ENCODE assay signal across 12 cellular contexts in genomic region chr1:19447550-19447949, GRCh38. TPM values are rescaled to one million over a fixed set of nuclear protein-coding genes. Genes with fewer than 3 reads are reported as not detected.
A peak's percentile ranks its signal among the peaks of the same experiment; 100 is the strongest.
DNase-seq lines count a peak whose midpoint lies in the region; ATAC-seq and TF ChIP-seq lines count a peak whose summit lies in the region.
"Had no signal": no experiment of that assay in that cellular context is flagged by ENCODE, and none has a peak within 500 bp of the region (broad histone marks: within the 10 kb centered on the region; RNA-seq: fewer than 3 reads in every experiment).

No MANE protein-coding gene starts in this region.

- TF ChIP-seq CTCF in ascending aorta (IDR thresholded peaks at IDR 0.05) (no peak), tibial artery (IDR thresholded peaks at IDR 0.05) (no peak)

- H3K27ac ChIP-seq in ascending aorta (peak overlapping the region; percentile 88 to 93), tibial artery (peak overlapping the region; percentile 71 to 89)
- H3K27ac ChIP-seq: cardiac muscle cell had no signal

- no peaks in the 10 kb centered on the region for H3K9me3 Mint-ChIP-seq in activated T-cell treated with anti-CD3 and anti-CD28 coated beads, Interleukin-2, amount 50 U/mL, for 72 hours
- no peaks in the 10 kb centered on the region for H3K9me3 Mint-ChIP-seq in naive thymus-derived CD8-positive, alpha-beta T cell
- H3K9me3 Mint-ChIP-seq in activated CD8-positive, alpha-beta memory T cell treated with anti-CD3 and anti-CD28 coated beads, Interleukin-2, amount 10 ng/mL, durations not matched to agents 7 days and 5 days (ENCODE audit: low read depth): no peaks in the 10 kb centered on the region

- peaks cover 2 to 7% of the 10 kb centered on the region in 2 donors for H3K36me3 Mint-ChIP-seq in activated T-cell treated with anti-CD3 and anti-CD28 coated beads, Interleukin-2, amount 50 U/mL, for 72 hours (ENCODE audit: insufficient read depth in 2 of 2)
- peaks cover 0 to 55% (median 0%) of the 10 kb centered on the region in 3 donors for H3K36me3 Mint-ChIP-seq in naive thymus-derived CD8-positive, alpha-beta T cell
- peaks cover 12% of the 10 kb centered on the region for H3K36me3 Mint-ChIP-seq in activated CD8-positive, alpha-beta memory T cell treated with anti-CD3 and anti-CD28 coated beads, Interleukin-2, amount 10 ng/mL, durations not matched to agents 7 days and 5 days

- H3K4me3 ChIP-seq in ascending aorta (no peak overlapping the region), tibial artery (no peak overlapping the region)
- H3K4me3 ChIP-seq: cardiac muscle cell had no signal

- H3K4me1 Mint-ChIP-seq in activated T-cell treated with anti-CD3 and anti-CD28 coated beads, Interleukin-2, amount 50 U/mL, for 72 hours (ENCODE audit: low read depth): peaks cover 94% of the 10 kb centered on the region
- peaks cover 62 to 95% (median 93%) of the 10 kb centered on the region in 4 donors for H3K4me1 Mint-ChIP-seq in naive thymus-derived CD8-positive, alpha-beta T cell
- peaks cover 50% of the 10 kb centered on the region for H3K4me1 Mint-ChIP-seq in activated CD8-positive, alpha-beta memory T cell treated with anti-CD3 and anti-CD28 coated beads, Interleukin-2, amount 10 ng/mL, durations not matched to agents 7 days and 5 days

- CTCF ChIA-PET in activated CD8-positive, alpha-beta memory T cell treated with anti-CD3 and anti-CD28 coated beads, Interleukin-2, amount 10 ng/mL, durations not matched to agents 7 days and 5 days (lab: Charles Lee): interaction anchor here (1.0 kb wide), 1 partner anchor 12 kb away, joined by 3 read pairs; no protein-coding TSS in a partner anchor

- no peak for DNase-seq in activated T-cell treated with anti-CD3 and anti-CD28 coated beads, Interleukin-2, amount 50 U/mL, for 72 hours
- no peak for DNase-seq in activated T-cell treated with anti-CD3 and anti-CD28 coated beads for 4 hours
- DNase-seq in ascending aorta (ENCODE audit: low spot score in 2 of 2): no peak
- DNase-seq in naive thymus-derived CD8-positive, alpha-beta T cell: peak in 1 of 10 donors; percentile 52
- DNase-seq in tibial artery: no peak
- DNase-seq in activated CD8-positive, alpha-beta memory T cell treated with anti-CD3 and anti-CD28 coated beads, Interleukin-2, amount 10 ng/mL, durations not matched to agents 7 days and 5 days: no peak
- DNase-seq in GF-D8 (lab: John Stamatoyannopoulos, UW): no peak
- no peak for DNase-seq in MV-4-11 (lab: John Stamatoyannopoulos, UW)
- DNase-seq: activated CD4-positive, alpha-beta T cell treated with anti-CD3 and anti-CD28 coated beads, Interleukin-2, amount 50 U/mL, for 48 hours; small intestine had no signal

- no peaks in the 10 kb centered on the region for H3K27me3 Mint-ChIP-seq in activated T-cell treated with anti-CD3 and anti-CD28 coated beads, Interleukin-2, amount 50 U/mL, for 72 hours (ENCODE audit: low read depth)
- H3K27me3 Mint-ChIP-seq in naive thymus-derived CD8-positive, alpha-beta T cell: no peaks in the 10 kb centered on the region
- H3K27me3 Mint-ChIP-seq in activated CD8-positive, alpha-beta memory T cell treated with anti-CD3 and anti-CD28 coated beads, Interleukin-2, amount 10 ng/mL, durations not matched to agents 7 days and 5 days: no peaks in the 10 kb centered on the region

- H3K27ac Mint-ChIP-seq in activated T-cell treated with anti-CD3 and anti-CD28 coated beads, Interleukin-2, amount 50 U/mL, for 72 hours: peak overlapping the region; percentile 97
- H3K27ac Mint-ChIP-seq in naive thymus-derived CD8-positive, alpha-beta T cell: peak overlapping the region; percentile 72 to 92 (median 88)
- no peak overlapping the region for H3K27ac Mint-ChIP-seq in activated CD8-positive, alpha-beta memory T cell treated with anti-CD3 and anti-CD28 coated beads, Interleukin-2, amount 10 ng/mL, durations not matched to agents 7 days and 5 days

- H3K27me3 ChIP-seq in ascending aorta (no peaks in the 10 kb centered on the region), tibial artery (no peaks in the 10 kb centered on the region)
- H3K27me3 ChIP-seq: cardiac muscle cell had no signal

- intact Hi-C loops in ascending aorta (cut with DNase I): loop anchor here (10.0 kb wide), 1 partner anchor 287 kb away; no protein-coding TSS in a partner anchor
- intact Hi-C loops in tibial artery (cut with DNase I; ENCODE audit: low total_unique reads): loop anchor here (5.0 kb wide), 1 partner anchor 45 kb away; no protein-coding TSS in a partner anchor

- H3K4me1 ChIP-seq in ascending aorta (peaks cover 53 to 91% of the 10 kb centered on the region in 2 donors), tibial artery (peaks cover 2 to 99% (median 80%) of the 10 kb centered on the region in 4 donors)

- no peak for ATAC-seq in activated T-cell treated with anti-CD3 and anti-CD28 coated beads, Interleukin-2, amount 50 U/mL, for 72 hours (replicated peaks in 1 of 2)
- ATAC-seq in naive thymus-derived CD8-positive, alpha-beta T cell: peak; percentile 43 to 48
- no peak for ATAC-seq in activated CD8-positive, alpha-beta memory T cell treated with anti-CD3 and anti-CD28 coated beads, Interleukin-2, amount 10 ng/mL, durations not matched to agents 7 days and 5 days
- ATAC-seq: left lobe of liver had no signal

- peak overlapping the region; percentile 75 to 89 for H3K4me3 Mint-ChIP-seq in activated T-cell treated with anti-CD3 and anti-CD28 coated beads, Interleukin-2, amount 50 U/mL, for 72 hours
- H3K4me3 Mint-ChIP-seq in naive thymus-derived CD8-positive, alpha-beta T cell: peak overlapping the region; percentile 26 to 86 (median 72)
- H3K4me3 Mint-ChIP-seq in activated CD8-positive, alpha-beta memory T cell treated with anti-CD3 and anti-CD28 coated beads, Interleukin-2, amount 10 ng/mL, durations not matched to agents 7 days and 5 days: no peak overlapping the region

- H3K36me3 ChIP-seq in ascending aorta (no peaks in the 10 kb centered on the region), tibial artery (no peaks in the 10 kb centered on the region)
- H3K36me3 ChIP-seq: cardiac muscle cell had no signal

- POLR2A ChIA-PET in naive thymus-derived CD8-positive, alpha-beta T cell (lab: Charles Lee): interaction anchor here (0.6 to 26.9 kb wide), 5 partner anchors 10 to 64 kb away, joined by 4 to 808 read pairs (median 9); partner anchors contain the start of gene CAPZB

- H3K9me3 ChIP-seq in ascending aorta (no peaks in the 10 kb centered on the region), tibial artery (no peaks in the 10 kb centered on the region)

RNA-seq across cellular contexts. Expression of gene CAPZB, which starts 37.8 kb away (rescaled TPM):
- total RNA-seq in activated T-cell treated with anti-CD3 and anti-CD28 coated beads, Interleukin-2, amount 50 U/mL, for 72 hours: 100 to 1,000 TPM; 336 to 373 TPM
- total RNA-seq in ascending aorta: 102 TPM
- 100 to 1,000 TPM; 268 to 289 TPM for total RNA-seq in naive thymus-derived CD8-positive, alpha-beta T cell
- 100 to 1,000 TPM; 475 to 592 (median 562) TPM for polyA plus RNA-seq in naive thymus-derived CD8-positive, alpha-beta T cell
- total RNA-seq in activated CD8-positive, alpha-beta memory T cell treated with anti-CD3 and anti-CD28 coated beads, Interleukin-2, amount 10 ng/mL, durations not matched to agents 7 days and 5 days: 100 to 1,000 TPM; 411 to 427 TPM

Comparison
In these comparisons a context has a peak if more than half of its experiments do, and no peak if none do; other contexts are left out.
1. ATAC-seq: peak in naive thymus-derived CD8-positive, alpha-beta T cell (2 of 2); none in activated T-cell treated with anti-CD3 and anti-CD28 coated beads, Interleukin-2, amount 50 U/mL, for 72 hours (0 of 2) and activated CD8-positive, alpha-beta memory T cell treated with anti-CD3 and anti-CD28 coated beads, Interleukin-2, amount 10 ng/mL, durations not matched to agents 7 days and 5 days (single experiment).